ENCODE assay signal across 21 cellular contexts in the genomic region with DNA sequence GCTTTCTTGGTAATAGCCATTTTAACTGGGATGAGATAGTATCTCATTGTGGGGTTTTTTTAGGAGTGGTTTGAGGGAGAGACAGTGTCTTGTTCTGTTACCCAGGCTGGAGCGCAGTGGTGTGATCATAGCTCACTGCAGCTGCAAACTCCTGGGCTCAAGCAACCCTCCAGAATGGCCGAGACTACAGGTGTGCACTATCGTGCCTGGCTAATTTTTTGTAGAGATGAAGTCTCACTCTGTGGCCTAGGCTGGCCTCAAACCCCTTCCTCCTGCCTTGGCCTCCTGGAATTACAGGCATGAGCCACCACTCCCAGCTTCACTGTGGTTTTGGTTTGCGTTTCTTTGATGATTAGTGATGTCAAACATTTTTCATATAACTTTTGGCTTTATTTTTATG.
"Had no signal": no experiment of that assay in that cellular context is flagged by ENCODE, and none has a peak within 500 bp of the region (broad histone marks: within the 10 kb centered on the region; RNA-seq: fewer than 3 reads in every experiment).

No MANE protein-coding gene starts in this region.

- H3K27ac ChIP-seq: KMS-11, RWPE1 had no signal

- H3K9me3 ChIP-seq: SK-N-SH had no signal

- ATAC-seq: HepG2, K562, Panc1, PC-3 had no signal

- H3K9ac ChIP-seq: KMS-11, SK-N-SH had no signal

- H3K4me3 ChIP-seq: K562 had no signal

- DNase-seq: IMR-90, Kasumi-1, MM.1S, NCI-H1092 treated with DMSO at 0.1 percent for 48 hours, NCI-H1436, NCI-H187, NCI-H2029, NCI-H2081 treated with DMSO at 0.1 percent for 48 hours, NCI-H226, NCI-H446, NCI-H510A, NCI-H524 treated with DMSO at 0.1 percent for 48 hours, NCI-H774, PC-3, SHP77, SK-N-SH had no signal

- H3K4me2 ChIP-seq: KMS-11, SK-N-SH had no signal
